In genomic region chr19:4328991-4329681, GRCh38 we compare ENCODE assay signal across 10 cellular contexts. TPM values are rescaled to one million over a fixed set of nuclear protein-coding genes. Genes with fewer than 3 reads are reported as not detected.
DNase-seq lines count a peak whose midpoint lies in the region; ATAC-seq and TF ChIP-seq lines count a peak whose summit lies in the region.
"Not testable (repeated sequence)": the region's sequence is repeated elsewhere in the genome, so short reads cannot be mapped to it uniquely, and the experiment has no call there.
"Had no signal": no experiment of that assay in that cellular context is flagged by ENCODE, and none has a peak within 500 bp of the region (broad histone marks: within the 10 kb centered on the region; RNA-seq: fewer than 3 reads in every experiment).

No MANE protein-coding gene starts in this region.

- H3K4me1 ChIP-seq in naive thymus-derived CD4-positive, alpha-beta T cell (ENCODE audit: control insufficient read depth in 2 of 2, insufficient read depth in 2 of 2, low read length in 2 of 2), result peaks cover 11 to 14% of the 10 kb centered on the region in 2 donors
- not testable (repeated sequence) for H3K4me1 ChIP-seq in urinary bladder (ENCODE audit: insufficient read depth)

- H3K36me3 Mint-ChIP-seq in brain; glutamatergic neuron (ENCODE audit: unreplicated experiment); naive thymus-derived CD4-positive, alpha-beta T cell: not testable (repeated sequence)

- H3K9me3 ChIP-seq in naive thymus-derived CD4-positive, alpha-beta T cell (ENCODE audit: control insufficient read depth in 2 of 3, low read length in 3 of 3), result not testable (repeated sequence)

- H3K27me3 Mint-ChIP-seq in brain (peaks cover 15% of the 10 kb centered on the region), glutamatergic neuron (ENCODE audit: unreplicated experiment) (peaks cover 22% of the 10 kb centered on the region)
- not testable (repeated sequence) for H3K27me3 Mint-ChIP-seq in naive thymus-derived CD4-positive, alpha-beta T cell

- TF ChIP-seq CTCF in GM10266 (IDR thresholded peaks at IDR 0.05; ENCODE audit: control insufficient read depth, insufficient read depth, low read depth, missing control alignments); brain (conservative IDR thresholded peaks at IDR 0.05); glutamatergic neuron (IDR thresholded peaks at IDR 0.05; ENCODE audit: partially characterized antibody, unreplicated experiment): not testable (repeated sequence)

- H3K36me3 ChIP-seq in naive thymus-derived CD4-positive, alpha-beta T cell (ENCODE audit: control insufficient read depth in 2 of 3, insufficient read depth in 3 of 3, low read length in 3 of 3); urinary bladder (ENCODE audit: insufficient read depth): not testable (repeated sequence)

- H3K27me3 ChIP-seq in naive thymus-derived CD4-positive, alpha-beta T cell (ENCODE audit: control insufficient read depth in 2 of 2, insufficient read depth in 2 of 2, low read length in 2 of 2), result not testable (repeated sequence)

- 42% methylated on average over 35 of the region's 35 CpGs for WGBS in urinary bladder

- peak; percentile 23 for DNase-seq in GM10266 (ENCODE audit: extremely low spot score)
- DNase-seq in NCI-H2227 (lab: John Stamatoyannopoulos, UW; ENCODE audit: unreplicated experiment), result peak; percentile 11
- peak; percentile 82 for DNase-seq in activated CD8-positive, alpha-beta memory T cell treated with anti-CD3 and anti-CD28 coated beads for 24 hours
- not testable (repeated sequence) for DNase-seq in glutamatergic neuron
- peak in 6 of 9 donors; percentile 15 to 46 (median 32) for DNase-seq in naive thymus-derived CD4-positive, alpha-beta T cell
- peak; percentile 16 to 54 (median 54) for DNase-seq in stimulated activated CD4-positive, alpha-beta T cell treated with anti-CD3 and anti-CD28 coated beads, Interleukin-12 subunit alpha, Interleukin-12 subunit beta, amount 100 ng/mL, for 48 hours (ENCODE audit: low read depth in 2 of 3, low spot score in 1 of 3)

- CTCF ChIA-PET in naive thymus-derived CD4-positive, alpha-beta T cell (lab: Charles Lee), result not testable (repeated sequence)

- H3K4me3 ChIP-seq in naive thymus-derived CD4-positive, alpha-beta T cell (ENCODE audit: low read length), result peak overlapping the region; percentile 65
- H3K4me3 ChIP-seq in urinary bladder (ENCODE audit: low read depth, low read length), result peak overlapping the region; percentile 32

- POLR2A ChIA-PET in naive thymus-derived CD4-positive, alpha-beta T cell (lab: Charles Lee), result not testable (repeated sequence)

- intact Hi-C loops in naive thymus-derived CD4-positive, alpha-beta T cell (cut with micrococcal nuclease), result loop anchor here (1.0 to 5.0 kb wide), 12 partner anchors 9 to 892 kb away; partner anchors contain the start of genes TMIGD2 (in 2 of the 2), YJU2 (in 2 of the 2), EEF2 (in 1 of the 2) and HDGFL2 (in 1 of the 2)

- H3K4me3 Mint-ChIP-seq in brain (peak overlapping the region; percentile 87 to 93 (median 89)), glutamatergic neuron (ENCODE audit: unreplicated experiment) (peak overlapping the region; percentile 72)
- peak overlapping the region; percentile 83 to 90 (median 87) for H3K4me3 Mint-ChIP-seq in naive thymus-derived CD4-positive, alpha-beta T cell

- H3K4me1 Mint-ChIP-seq in brain, result peaks cover 23% of the 10 kb centered on the region
- H3K4me1 Mint-ChIP-seq in glutamatergic neuron (ENCODE audit: low read depth, unreplicated experiment), result not testable (repeated sequence)
- peaks cover 8 to 28% (median 24%) of the 10 kb centered on the region in 7 donors for H3K4me1 Mint-ChIP-seq in naive thymus-derived CD4-positive, alpha-beta T cell

- H3K9me3 Mint-ChIP-seq in brain; glutamatergic neuron (ENCODE audit: unreplicated experiment); naive thymus-derived CD4-positive, alpha-beta T cell: not testable (repeated sequence)

- peak overlapping the region; percentile 52 for H3K27ac ChIP-seq in naive thymus-derived CD4-positive, alpha-beta T cell (ENCODE audit: low read depth, low read length)
- not testable (repeated sequence) for H3K27ac ChIP-seq in urinary bladder (ENCODE audit: low read depth)

- H3K27ac Mint-ChIP-seq in brain (peak overlapping the region in 4 of 5 experiments; percentile 24 to 91 (median 84)), glutamatergic neuron (ENCODE audit: unreplicated experiment) (peak overlapping the region; percentile 28)
- peak overlapping the region in 8 of 9 donors; percentile 72 to 98 (median 88) for H3K27ac Mint-ChIP-seq in naive thymus-derived CD4-positive, alpha-beta T cell

- ATAC-seq in naive thymus-derived CD4-positive, alpha-beta T cell, result not testable (repeated sequence)

RNA-seq across cellular contexts. Expression of gene STAP2, which starts 9.5 kb away (rescaled TPM):
- 25.7 TPM for polyA plus RNA-seq in brain (ENCODE audit: insufficient read depth, low read depth, low replicate concordance)
- total RNA-seq in glutamatergic neuron (ENCODE audit: unreplicated experiment), result 18.1 TPM
- total RNA-seq in naive thymus-derived CD4-positive, alpha-beta T cell, result 10 to 100 TPM in 1 of 5 experiments, 1 to 10 TPM in 4; 2.6 to 11.8 (median 4.5) TPM
- polyA plus RNA-seq in naive thymus-derived CD4-positive, alpha-beta T cell, result 1 to 10 TPM; 2.4 to 4.9 TPM
- 14.4 TPM for total RNA-seq in urinary bladder
- polyA plus RNA-seq in urinary bladder, result 12.4 TPM

RNA-seq across cellular contexts. Expression of gene MPND, which starts 14.2 kb away (rescaled TPM):
- polyA plus RNA-seq in brain (ENCODE audit: insufficient read depth, low read depth, low replicate concordance) (73.2 TPM), urinary bladder (24.5 TPM)
- total RNA-seq in glutamatergic neuron (ENCODE audit: unreplicated experiment) (56.7 TPM), urinary bladder (7.2 TPM)
- 10 to 100 TPM in 4 of 5 experiments, 1 to 10 TPM in 1; 9.5 to 24.4 (median 20.0) TPM for total RNA-seq in naive thymus-derived CD4-positive, alpha-beta T cell
- polyA plus RNA-seq in naive thymus-derived CD4-positive, alpha-beta T cell, result 1 to 10 TPM; 4.0 to 6.7 TPM

RNA-seq across cellular contexts. Expression of gene FSD1, which starts 24.7 kb away (rescaled TPM):
- polyA plus RNA-seq in brain (ENCODE audit: insufficient read depth, low read depth, low replicate concordance) (106 TPM), urinary bladder (0.49 TPM)
- total RNA-seq in glutamatergic neuron (ENCODE audit: unreplicated experiment) (156 TPM), urinary bladder (1.6 TPM)
- total RNA-seq in naive thymus-derived CD4-positive, alpha-beta T cell, result 10 to 100 TPM in 1 of 5 experiments, 1 to 10 TPM in 4; 1.8 to 18.9 (median 3.4) TPM
- 1 to 10 TPM in 1 of 2 donors, under 1 TPM in 1; 0.95 to 2.0 TPM for polyA plus RNA-seq in naive thymus-derived CD4-positive, alpha-beta T cell
- total RNA-seq: mesenteric fat pad had no signal

RNA-seq across cellular contexts. Expression of gene TMIGD2, which starts 26.9 kb away (rescaled TPM):
- 2.9 TPM for polyA plus RNA-seq in brain (ENCODE audit: insufficient read depth, low read depth, low replicate concordance)
- not detected for total RNA-seq in glutamatergic neuron (ENCODE audit: unreplicated experiment)
- 10 to 100 TPM; 22.3 to 50.5 (median 40.0) TPM for total RNA-seq in naive thymus-derived CD4-positive, alpha-beta T cell
- 100 to 1,000 TPM in 1 of 2 donors, 10 to 100 TPM in 1; 99.4 to 107 TPM for polyA plus RNA-seq in naive thymus-derived CD4-positive, alpha-beta T cell
- total RNA-seq in urinary bladder, result 0.48 TPM
- 0.58 TPM for polyA plus RNA-seq in urinary bladder

RNA-seq across cellular contexts. Expression of gene SHD, which starts 50.1 kb away (rescaled TPM):
- polyA plus RNA-seq in brain (ENCODE audit: insufficient read depth, low read depth, low replicate concordance) (207 TPM), urinary bladder (0.04 TPM)
- total RNA-seq in glutamatergic neuron (ENCODE audit: unreplicated experiment) (254 TPM), urinary bladder (3.6 TPM)
- total RNA-seq in naive thymus-derived CD4-positive, alpha-beta T cell, result 1 to 10 TPM in 1 of 5 experiments, not detected in 4; 2.3 TPM
- polyA plus RNA-seq in naive thymus-derived CD4-positive, alpha-beta T cell, result not detected
- total RNA-seq: mesenteric fat pad; T-helper 1 cell treated with Interleukin-12 subunit alpha and Interleukin-12 subunit beta and Interleukin-4 antibody, amounts not matched to agents 30 ng/mL and 1 ng/mL, for 36 hours had no signal

Comparison
In these comparisons a context has a peak if more than half of its experiments do, and no peak if none do; other contexts are left out.
1. H3K27ac Mint-ChIP-seq: peak in every context shown above with its lines; median percentile 88 in naive thymus-derived CD4-positive, alpha-beta T cell; 84 in brain; 28 in glutamatergic neuron.